ENCODE assay signal across 8 cellular contexts in genomic region chr17:4204676-4205075, GRCh38. TPM values are rescaled to one million over a fixed set of nuclear protein-coding genes. Genes with fewer than 3 reads are reported as not detected.
A peak's percentile ranks its signal among the peaks of the same experiment; 100 is the strongest.
DNase-seq lines count a peak whose midpoint lies in the region; TF ChIP-seq lines count a peak whose summit lies in the region.
"Had no signal": no experiment of that assay in that cellular context is flagged by ENCODE, and none has a peak within 500 bp of the region (broad histone marks: within the 10 kb centered on the region; RNA-seq: fewer than 3 reads in every experiment).

No MANE protein-coding gene starts in this region.

- H3K4me2 ChIP-seq in H9 (ENCODE audit: insufficient read depth, insufficient read length, low read length) (no peak overlapping the region), hepatocyte (no peak overlapping the region), neural progenitor cell (no peak overlapping the region)

- no CpG with 5 or more reads among the region's 5 CpGs for WGBS in H9 (ENCODE audit: extremely low coverage, insufficient read length, low lambda C conversion rate)
- WGBS in hepatocyte (ENCODE audit: low lambda C conversion rate, missing lambda C conversion rate): 78% methylated on average over 5 of the region's 5 CpGs

- H2BK120ac ChIP-seq in H9 (ENCODE audit: low read depth, low read length, poor library complexity, severe bottlenecking): no peak overlapping the region

- H3K36me3 Mint-ChIP-seq in H9 (ENCODE audit: insufficient read depth in 1 of 3, low read depth in 3 of 3) (peaks cover 26 to 63% (median 54%) of the 10 kb centered on the region in 3 experiments), neural progenitor cell (peaks cover 21% of the 10 kb centered on the region)

- no peak overlapping the region for H3T11ph ChIP-seq in H9 (ENCODE audit: low read length)

- H3K79me1 ChIP-seq in H9 (ENCODE audit: insufficient read depth, low read depth, low read length, poor library complexity, severe bottlenecking): no peaks in the 10 kb centered on the region

- H4K91ac ChIP-seq in H9 (ENCODE audit: insufficient read length, low read depth, low read length): no peak overlapping the region

- H3K9me3 Mint-ChIP-seq in H9 (no peaks in the 10 kb centered on the region), neural progenitor cell (no peaks in the 10 kb centered on the region)
- H3K9me3 Mint-ChIP-seq: effector memory CD8-positive, alpha-beta T cell had no signal

- H3K4me1 Mint-ChIP-seq in H9 (no peaks in the 10 kb centered on the region), neural progenitor cell (no peaks in the 10 kb centered on the region)

- H3K27me3 ChIP-seq in H9 (ENCODE audit: insufficient read depth, low read length): no peaks in the 10 kb centered on the region
- no peaks in the 10 kb centered on the region for H3K27me3 ChIP-seq in hepatocyte
- no peaks in the 10 kb centered on the region for H3K27me3 ChIP-seq in stomach smooth muscle (ENCODE audit: control insufficient read depth in 1 of 2, insufficient read depth in 2 of 2, low read length in 2 of 2)
- H3K27me3 ChIP-seq in neural progenitor cell: no peaks in the 10 kb centered on the region

- H3K56ac ChIP-seq in H9 (ENCODE audit: insufficient read length, low read depth, low read length): no peak overlapping the region

- H3K79me2 ChIP-seq in H9 (ENCODE audit: insufficient read depth, low read length) (no peaks in the 10 kb centered on the region), hepatocyte (no peaks in the 10 kb centered on the region), neural progenitor cell (ENCODE audit: low read depth) (no peaks in the 10 kb centered on the region)

- no peak overlapping the region for H3K4ac ChIP-seq in H9 (ENCODE audit: low read depth, low read length)

- peaks cover 12% of the 10 kb centered on the region for H3F3A ChIP-seq in neural progenitor cell (ENCODE audit: low read depth)

- no peaks in the 10 kb centered on the region for H3K9me2 ChIP-seq in hepatocyte (replicated peaks; ENCODE audit: insufficient read depth)

- H4K20me1 ChIP-seq in H9 (ENCODE audit: control insufficient read depth, insufficient read depth, insufficient read length): no peaks in the 10 kb centered on the region
- H4K20me1 ChIP-seq in hepatocyte (ENCODE audit: insufficient read depth, poor library complexity, severe bottlenecking): no peaks in the 10 kb centered on the region
- H4K20me1 ChIP-seq in neural progenitor cell (ENCODE audit: low read depth): no peaks in the 10 kb centered on the region

- no peak overlapping the region for H2BK12ac ChIP-seq in H9 (ENCODE audit: insufficient read length, low read depth, low read length)

- H3K36me3 ChIP-seq in hepatocyte (replicated peaks; ENCODE audit: insufficient read depth, low read depth) (no peaks in the 10 kb centered on the region), stomach smooth muscle (ENCODE audit: control insufficient read depth in 2 of 2, insufficient read depth in 2 of 2, low read length in 2 of 2) (peaks cover 12 to 22% of the 10 kb centered on the region in 2 donors), neural progenitor cell (peaks cover 7% of the 10 kb centered on the region)

- no peak overlapping the region for H2BK20ac ChIP-seq in H9 (ENCODE audit: low read depth, low read length, poor library complexity, severe bottlenecking)

- H3K4me3 Mint-ChIP-seq in H9 (no peak overlapping the region), neural progenitor cell (no peak overlapping the region)
- H3K4me3 Mint-ChIP-seq: effector memory CD8-positive, alpha-beta T cell had no signal

- no peak overlapping the region for H3K27ac Mint-ChIP-seq in H9
- no peak overlapping the region for H3K27ac Mint-ChIP-seq in neural progenitor cell

- no peaks in the 10 kb centered on the region for H3K23me2 ChIP-seq in H9 (ENCODE audit: insufficient read length, low read depth, low read length, poor library complexity, severe bottlenecking)

- DNase-seq in H9 (peak; percentile 10), hepatocyte (ENCODE audit: low spot score) (peak; percentile 64), neural progenitor cell (ENCODE audit: low spot score) (no peak), SKM-1 (lab: John Stamatoyannopoulos, UW; ENCODE audit: unreplicated experiment) (no peak), RPMI8226 (no peak)
- DNase-seq: effector memory CD8-positive, alpha-beta T cell had no signal

- H3K9me3 ChIP-seq in H9 (ENCODE audit: control insufficient read depth, low read depth, low read length) (no peaks in the 10 kb centered on the region), hepatocyte (ENCODE audit: low read depth) (no peaks in the 10 kb centered on the region), stomach smooth muscle (ENCODE audit: control insufficient read depth in 2 of 2, low read length in 2 of 2) (no peaks in the 10 kb centered on the region), neural progenitor cell (ENCODE audit: low read depth) (no peaks in the 10 kb centered on the region)

- H4K5ac ChIP-seq in H9 (ENCODE audit: insufficient read length, low read depth, low read length): no peak overlapping the region

- TF ChIP-seq CTCF in H9 (conservative IDR thresholded peaks at IDR 0.05) (no peak), hepatocyte (IDR thresholded peaks at IDR 0.05; ENCODE audit: poor library complexity) (no peak), neural progenitor cell (IDR thresholded peaks at IDR 0.05) (no peak)

- no peak overlapping the region for H2BK15ac ChIP-seq in H9 (ENCODE audit: low read depth, low read length)

- no peak overlapping the region for H2AK5ac ChIP-seq in H9 (ENCODE audit: insufficient read length, low read length)

- H3K4me3 ChIP-seq in hepatocyte (no peak overlapping the region), stomach smooth muscle (ENCODE audit: low read length in 2 of 2) (peak overlapping the region in 1 of 2 donors; percentile 24), neural progenitor cell (no peak overlapping the region)

- H3K14ac ChIP-seq in H9 (ENCODE audit: insufficient read depth, low read length): no peak overlapping the region

- H2BK5ac ChIP-seq in H9 (ENCODE audit: insufficient read length, low read length): no peak overlapping the region

- H3K27ac ChIP-seq in H9 (ENCODE audit: insufficient read length, low read depth, low read length) (no peak overlapping the region), angular gyrus (ENCODE audit: low read depth, low read length) (peak overlapping the region; percentile 13), hepatocyte (peak overlapping the region; percentile 46), stomach smooth muscle (ENCODE audit: low read length) (peak overlapping the region; percentile 80), neural progenitor cell (no peak overlapping the region)

- H3K27me3 Mint-ChIP-seq in H9 (ENCODE audit: low read depth) (no peaks in the 10 kb centered on the region), neural progenitor cell (ENCODE audit: insufficient read depth, low read depth) (no peaks in the 10 kb centered on the region)
- H3K27me3 Mint-ChIP-seq: effector memory CD8-positive, alpha-beta T cell had no signal

- no peak overlapping the region for H3K18ac ChIP-seq in H9 (ENCODE audit: insufficient read length, low read depth, low read length)

- H2AFZ ChIP-seq in H9 (ENCODE audit: low read length) (no peak overlapping the region), hepatocyte (no peak overlapping the region), neural progenitor cell (replicated peaks) (no peak overlapping the region)

- no peak overlapping the region for H4K8ac ChIP-seq in H9 (replicated peaks; ENCODE audit: insufficient read length, low read depth, low read length)

- H3K9ac ChIP-seq in H9 (ENCODE audit: extremely low read depth, insufficient read length, low read length) (no peak overlapping the region), stomach smooth muscle (ENCODE audit: low read length in 2 of 2) (peak overlapping the region; percentile 60 to 72), neural progenitor cell (no peak overlapping the region)

- no peaks in the 10 kb centered on the region for H3K4me1 ChIP-seq in H9 (ENCODE audit: insufficient read depth, low read length)
- H3K4me1 ChIP-seq in hepatocyte (ENCODE audit: insufficient read depth): no peaks in the 10 kb centered on the region
- H3K4me1 ChIP-seq in stomach smooth muscle (ENCODE audit: control insufficient read depth, insufficient read depth, low read length): peaks cover 19% of the 10 kb centered on the region
- no peaks in the 10 kb centered on the region for H3K4me1 ChIP-seq in neural progenitor cell

- H3K23ac ChIP-seq in H9 (ENCODE audit: insufficient read length, low read depth, low read length): no peak overlapping the region

RNA-seq across cellular contexts. Expression of gene ANKFY1, which starts 59.1 kb away (rescaled TPM):
- total RNA-seq in H9 (2021) (45.4 and 51.9 TPM in 2 replicates), hepatocyte (32.8 and 35.3 TPM in 2 replicates), neural progenitor cell (ENCODE audit: low replicate concordance) (39.3 and 39.8 TPM in 2 replicates)
- polyA plus RNA-seq in hepatocyte: 17.5 and 18.6 TPM in 2 replicates

Comparison
In these comparisons a context has a peak if more than half of its experiments do, and no peak if none do; other contexts are left out.
1. DNase-seq: peak in H9 (single experiment) and hepatocyte (single experiment); none in neural progenitor cell (single experiment), SKM-1 (single experiment) and RPMI8226 (single experiment).
2. H3K27ac ChIP-seq: peak in angular gyrus (single experiment), hepatocyte (single experiment) and stomach smooth muscle (single experiment); none in H9 (single experiment) and neural progenitor cell (single experiment).
3. H3K9ac ChIP-seq: peak in stomach smooth muscle (2 of 2); none in H9 (single experiment) and neural progenitor cell (single experiment).